In the genomic region with DNA sequence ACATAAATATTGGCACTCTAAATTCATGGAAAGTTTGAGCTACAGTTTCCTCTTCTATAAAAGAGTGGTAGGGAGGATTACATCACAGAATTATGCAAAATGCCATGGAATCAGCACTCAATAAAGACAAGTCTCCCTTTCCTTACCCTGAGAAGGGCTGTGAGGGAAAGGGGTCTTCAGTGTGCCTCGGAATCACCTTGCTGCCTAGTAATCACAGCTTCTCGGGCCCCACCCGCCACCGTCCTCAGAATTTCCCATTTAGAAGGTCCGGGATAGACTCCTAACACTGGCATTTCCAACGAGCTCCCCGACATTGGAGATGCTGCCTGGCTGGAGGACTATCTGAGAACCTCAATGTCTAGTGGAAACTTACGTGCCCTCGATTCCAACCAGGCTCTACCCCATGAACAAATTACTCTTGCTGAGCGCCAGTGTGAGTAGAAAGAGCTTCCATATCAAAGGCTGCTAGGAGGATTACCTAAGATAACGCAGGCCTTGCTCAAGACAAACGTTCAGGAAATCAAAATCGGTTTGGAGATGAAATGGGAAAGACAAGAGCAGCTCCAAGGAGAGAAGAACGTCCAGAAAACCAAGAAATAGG, we compare ENCODE assay signal across 8 cellular contexts.
DNase-seq lines count a peak whose midpoint lies in the region; ATAC-seq and TF ChIP-seq lines count a peak whose summit lies in the region.

No MANE protein-coding gene starts in this region.

- H3K27ac ChIP-seq in heart left ventricle (peak overlapping the region; percentile 90 to 100 (median 98)), SU-DHL-6 (ENCODE audit: low read depth, low read length) (peak overlapping the region; percentile 98)

- H3K9ac ChIP-seq in SU-DHL-6 (ENCODE audit: low read length) = peak overlapping the region; percentile 79

- TF ChIP-seq POLR2A in heart left ventricle (IDR thresholded peaks at IDR 0.05) = peak in 1 of 2 donors; percentile 6

- no peaks in the 10 kb centered on the region; the same call in 1 of the 2 replicates for H3K79me2 ChIP-seq in SU-DHL-6 (ENCODE audit: insufficient read depth, low read length)

- in situ Hi-C loops in GM13977 (cut with MboI; ENCODE audit: low pct_unique_long_range_greater_than_20kb, low sequenced_read_pairs, unreplicated experiment) = loop anchor here (5.0 kb wide), 1 partner anchor 94 kb away; the partner anchor contains the start of gene CHD2

- H3F3A ChIP-seq in SU-DHL-6 (ENCODE audit: insufficient read depth) = peaks cover 35% of the 10 kb centered on the region

- no peaks in the 10 kb centered on the region for H3K27me3 ChIP-seq in heart left ventricle
- H3K27me3 ChIP-seq in SU-DHL-6 (ENCODE audit: low read length) = no peaks in the 10 kb centered on the region
- H3K27me3 ChIP-seq in neuron (ENCODE audit: insufficient read depth, low read length) = no peaks in the 10 kb centered on the region

- H3K4me2 ChIP-seq in SU-DHL-6 (ENCODE audit: low read depth, low read length, poor library complexity, severe bottlenecking) = peak overlapping the region; percentile 64

- no peaks in the 10 kb centered on the region for H3K36me3 ChIP-seq in heart left ventricle
- no peaks in the 10 kb centered on the region for H3K36me3 ChIP-seq in SU-DHL-6 (ENCODE audit: low read length)
- H3K36me3 ChIP-seq in neuron (ENCODE audit: insufficient read depth, low read length) = no peaks in the 10 kb centered on the region

- H3K9me2 ChIP-seq in SU-DHL-6 (replicated peaks; ENCODE audit: insufficient read depth, low read length) = no peaks in the 10 kb centered on the region

- no peaks in the 10 kb centered on the region for H4K20me1 ChIP-seq in SU-DHL-6 (ENCODE audit: low read depth, low read length)

- H3K4me1 ChIP-seq in heart left ventricle (peaks cover 3 to 75% (median 27%) of the 10 kb centered on the region in 12 donors), neuron (ENCODE audit: insufficient read depth, low read length) (peaks cover 25% of the 10 kb centered on the region)

- TF ChIP-seq CTCF in heart left ventricle (IDR thresholded peaks at IDR 0.05) (no peak), SU-DHL-6 (IDR thresholded peaks at IDR 0.05; ENCODE audit: insufficient read depth, low read length, poor library complexity, severe bottlenecking) (no peak), GM13977 (IDR thresholded peaks at IDR 0.05; ENCODE audit: extremely low read depth, insufficient read depth, missing control alignments) (no peak)

- 43 to 58% (median 53%) methylated on average over 14 of the region's 14 CpGs for WGBS in heart left ventricle, 4 donors

- H2AFZ ChIP-seq in SU-DHL-6 (ENCODE audit: low read depth, low read length, severe bottlenecking) = peak overlapping the region; percentile 75
- peak overlapping the region; percentile 33 for H2AFZ ChIP-seq in neuron (ENCODE audit: low read depth, low read length)

- H3K9me3 ChIP-seq in heart left ventricle (no peaks in the 10 kb centered on the region), SU-DHL-6 (ENCODE audit: insufficient read depth, low read length) (no peaks in the 10 kb centered on the region), neuron (ENCODE audit: low read length) (peaks cover 2% of the 10 kb centered on the region)

- intact Hi-C loops in heart left ventricle (cut with DNase I) = loop anchor here in 7 of 10 donors (2.0 to 10.0 kb wide), 5 partner anchors 75 to 187 kb away; partner anchors contain the start of gene CHD2 (in 1 of the 7)
- intact Hi-C loops in cardiac septum (cut with DNase I) = loop anchor here (10.0 kb wide), 1 partner anchor 1317 kb away; no protein-coding TSS in a partner anchor

- ATAC-seq in heart left ventricle (no peak), HG03108 (IDR thresholded peaks at IDR 0.05; ENCODE audit: unreplicated experiment) (no peak), GM21526 (IDR thresholded peaks at IDR 0.05; ENCODE audit: low FRiP score, unreplicated experiment) (no peak)

- DNase-seq in heart left ventricle (no peak), cardiac septum (ENCODE audit: low spot score) (no peak), dermis microvascular lymphatic vessel endothelial cell (ENCODE audit: low read depth in 2 of 2) (peak; percentile 19 to 41), GM13977 (ENCODE audit: low spot score) (no peak)

- H3K4me3 ChIP-seq in heart left ventricle (peak overlapping the region; percentile 34 to 80 (median 61)), SU-DHL-6 (ENCODE audit: insufficient read depth, low read length, poor library complexity, severe bottlenecking) (peak overlapping the region; percentile 71), neuron (ENCODE audit: low read length) (no peak overlapping the region)

Comparison
In these comparisons a context has a peak if more than half of its experiments do, and no peak if none do; other contexts are left out.
1. DNase-seq: peak in dermis microvascular lymphatic vessel endothelial cell (2 of 2); none in heart left ventricle (0 of 5), cardiac septum (single experiment) and GM13977 (single experiment).